22 cellular contexts compared by ENCODE assay signal in genomic region chr11:94020777-94021615, GRCh38. TPM values are rescaled to one million over a fixed set of nuclear protein-coding genes. Genes with fewer than 3 reads are reported as not detected.
DNase-seq lines count a peak whose midpoint lies in the region; ATAC-seq, FAIRE-seq and TF ChIP-seq lines count a peak whose summit lies in the region.
"Had no signal": no experiment of that assay in that cellular context is flagged by ENCODE, and none has a peak within 500 bp of the region (broad histone marks: within the 10 kb centered on the region; RNA-seq: fewer than 3 reads in every experiment).

TSS of gene HEPHL1 (plus strand) at chr11:94021354. CDS start at chr11:94021369, 15 bp downstream.

- H3K27me3 ChIP-seq in keratinocyte (ENCODE audit: control insufficient read depth, extremely low read depth, insufficient read depth, low read length): no peaks in the 10 kb centered on the region
- H3K27me3 ChIP-seq: ovary, sigmoid colon had no signal

- peak; percentile 80 for FAIRE-seq in keratinocyte (lab: Jason Lieb, UNC)
- FAIRE-seq: GM18507 had no signal

- peak within 1 kb of the TSS; percentile 91 for H3K27ac ChIP-seq in keratinocyte (ENCODE audit: control insufficient read depth, insufficient read depth, low read length)
- H3K27ac ChIP-seq: ovary, sigmoid colon had no signal

- H3K4me2 ChIP-seq in keratinocyte (ENCODE audit: control insufficient read depth, extremely low read depth, insufficient read depth, low read depth, low read length): peak within 1 kb of the TSS; percentile 90

- CTCF ChIA-PET in MCF 10A (lab: Yijun Ruan, JAX): no interaction called here

- peak; percentile 42 for DNase-seq in EH (ENCODE audit: low read depth)
- DNase-seq in KBM-7: peak; percentile 5
- peak; percentile 54 for DNase-seq in MCF 10A (ENCODE audit: unreplicated experiment)
- peak; percentile 95 for DNase-seq in keratinocyte (ENCODE audit: low read depth, low spot score)
- DNase-seq in HuH-7.5 (ENCODE audit: low spot score): no peak
- DNase-seq in putamen (ENCODE audit: low spot score): no peak
- no peak for DNase-seq in occipital lobe (lab: John Stamatoyannopoulos, UW)
- DNase-seq: anterior cingulate cortex; CD4-positive, alpha-beta memory T cell; DMS79; hippocampal formation; NCI-H446; ovary; sigmoid colon; stimulated activated CD4-positive, alpha-beta T cell treated with anti-CD3 and anti-CD28 coated beads, Interleukin-2, amount 100 ng/mL, for 24 hours; SW 1271 had no signal

- peaks cover 11% of the 10 kb centered on the region for H3K4me1 Mint-ChIP-seq in MCF 10A (ENCODE audit: insufficient read depth, unreplicated experiment)
- H3K4me1 Mint-ChIP-seq: CD4-positive, alpha-beta memory T cell had no signal

- H3K4me3 ChIP-seq in keratinocyte (ENCODE audit: control insufficient read depth in 2 of 3, extremely low read depth in 1 of 3, insufficient read depth in 2 of 3, low read depth in 1 of 3, low read length in 3 of 3): peak within 1 kb of the TSS; percentile 49 to 87 (median 60)
- H3K4me3 ChIP-seq: HAP-1, ovary, sigmoid colon had no signal

- in situ Hi-C loops in KBM-7 (cut with MboI; ENCODE audit: low pct_unique_long_range_greater_than_20kb, low sequenced_read_pairs): no loop called here

- intact Hi-C loops in MCF 10A (cut with micrococcal nuclease): no loop called here

- no peaks in the 10 kb centered on the region for H3K9me1 ChIP-seq in keratinocyte (ENCODE audit: control insufficient read depth, extremely low read depth, insufficient read depth, low read length)

- H3K36me3 Mint-ChIP-seq in MCF 10A (ENCODE audit: insufficient read depth, unreplicated experiment): no peaks in the 10 kb centered on the region
- H3K36me3 Mint-ChIP-seq: CD4-positive, alpha-beta memory T cell had no signal

- POLR2A ChIA-PET in MCF 10A (lab: Yijun Ruan, JAX): interaction anchor here (0.6 kb wide), 1 partner anchor 175 kb away, joined by 4 read pairs; no protein-coding TSS in a partner anchor

- peaks cover 47% of the 10 kb centered on the region for H3K79me2 ChIP-seq in keratinocyte (ENCODE audit: control insufficient read depth, insufficient read depth, low read length)

- peak within 1 kb of the TSS; percentile 53 for H2AFZ ChIP-seq in keratinocyte (ENCODE audit: control insufficient read depth, low read length)

- no peak for ATAC-seq in GM21786 (IDR thresholded peaks at IDR 0.05; ENCODE audit: unreplicated experiment)

- no peaks in the 10 kb centered on the region for H4K20me1 ChIP-seq in keratinocyte (ENCODE audit: control insufficient read depth, extremely low read depth, insufficient read depth, low read length)

- BruUV-seq in MCF 10A (replicated peaks; lab: Mats Ljungman, UMichigan): no TSS peak

- no peaks in the 10 kb centered on the region for H3K9me3 ChIP-seq in keratinocyte (ENCODE audit: control insufficient read depth, low read depth, low read length)
- H3K9me3 ChIP-seq: HAP-1, ovary, sigmoid colon had no signal

- dilution Hi-C loops in keratinocyte (cut with MboI; ENCODE audit: extremely low pct_ligation_motif_present, low sequenced_read_pairs): no loop called here

- no peak within 1 kb of the TSS for H3K27ac Mint-ChIP-seq in MCF 10A (ENCODE audit: low read depth, unreplicated experiment)
- H3K27ac Mint-ChIP-seq: CD4-positive, alpha-beta memory T cell had no signal

- H3K36me3 ChIP-seq in keratinocyte (ENCODE audit: control insufficient read depth in 2 of 2, extremely low read depth in 1 of 2, insufficient read depth in 2 of 2, low read length in 2 of 2): no peaks in the 10 kb centered on the region
- H3K36me3 ChIP-seq: HAP-1, ovary, sigmoid colon had no signal

- TF ChIP-seq CTCF in MCF 10A (IDR thresholded peaks at IDR 0.05; ENCODE audit: unreplicated experiment) (no peak), keratinocyte (optimal IDR thresholded peaks at IDR 0.05 in 1 of 3, IDR thresholded peaks at IDR 0.05 in 1 of 3, conservative IDR thresholded peaks at IDR 0.05 in 1 of 3; ENCODE audit: extremely low read depth in 1 of 3, insufficient read depth in 2 of 3, low read length in 3 of 3) (no peak)

- H3K4me1 ChIP-seq in keratinocyte (ENCODE audit: control insufficient read depth, extremely low read depth, insufficient read depth, low read length): peaks cover 57% of the 10 kb centered on the region
- H3K4me1 ChIP-seq: HAP-1, sigmoid colon had no signal

- H3K27me3 Mint-ChIP-seq in MCF 10A (ENCODE audit: insufficient read depth, unreplicated experiment): no peaks in the 10 kb centered on the region

- H3K9me3 Mint-ChIP-seq in MCF 10A (ENCODE audit: unreplicated experiment): no peaks in the 10 kb centered on the region

- H3K4me3 Mint-ChIP-seq in MCF 10A (ENCODE audit: unreplicated experiment): no peak within 1 kb of the TSS
- H3K4me3 Mint-ChIP-seq: CD4-positive, alpha-beta memory T cell had no signal

- H3K9ac ChIP-seq in keratinocyte (ENCODE audit: control insufficient read depth, extremely low read depth, insufficient read depth, low read length): peak within 1 kb of the TSS; percentile 82

RNA-seq across cellular contexts. Expression of gene HEPHL1, which starts in this region (rescaled TPM):
- total RNA-seq in MCF 10A (2022) (not detected in 2 replicates), occipital lobe (not detected)
- 138 to 223 TPM (median 190 TPM) in 3 replicates for polyA plus RNA-seq in keratinocyte
- 8.2 TPM for polyA plus RNA-seq in keratinocyte (2011; ENCODE audit: low read depth)
- polyA plus RNA-seq in keratinocyte (2011; cell fraction: cytosol; rRNA removed): 34.5 and 63.5 TPM in 2 replicates
- polyA plus RNA-seq in keratinocyte (2011; cell fraction: nucleus; rRNA removed): 232 and 299 TPM in 2 replicates
- 12.1 and 123 TPM in 2 replicates for polyA plus RNA-seq in keratinocyte (2012; ENCODE audit: low replicate concordance)
- 74.8 to 217 TPM (median 136 TPM) in 3 replicates for polyA minus RNA-seq in keratinocyte
- polyA minus RNA-seq in keratinocyte (2011; cell fraction: cytosol; rRNA and poly(A)+ RNA removed): 61.0 TPM
- 318 and 524 TPM in 2 replicates for polyA minus RNA-seq in keratinocyte (2011; cell fraction: nucleus; rRNA and poly(A)+ RNA removed)
- total RNA-seq: CD4-positive, alpha-beta memory T cell; chondrocyte; liver; ovary; sigmoid colon; urinary bladder had no signal
- polyA plus RNA-seq: CD4-positive, alpha-beta memory T cell; sigmoid colon; urinary bladder had no signal

Comparison
In these comparisons a context has a peak if more than half of its experiments do, and no peak if none do; other contexts are left out.
1. Peak in DNase-seq in MCF 10A; RNA of the gene not detected or under 1 TPM.
2. DNase-seq: peak in EH (single experiment), KBM-7 (single experiment) and keratinocyte (single experiment); none in HuH-7.5 (single experiment), putamen (single experiment) and occipital lobe (single experiment).